15 cellular contexts compared by ENCODE assay signal in the genomic region with DNA sequence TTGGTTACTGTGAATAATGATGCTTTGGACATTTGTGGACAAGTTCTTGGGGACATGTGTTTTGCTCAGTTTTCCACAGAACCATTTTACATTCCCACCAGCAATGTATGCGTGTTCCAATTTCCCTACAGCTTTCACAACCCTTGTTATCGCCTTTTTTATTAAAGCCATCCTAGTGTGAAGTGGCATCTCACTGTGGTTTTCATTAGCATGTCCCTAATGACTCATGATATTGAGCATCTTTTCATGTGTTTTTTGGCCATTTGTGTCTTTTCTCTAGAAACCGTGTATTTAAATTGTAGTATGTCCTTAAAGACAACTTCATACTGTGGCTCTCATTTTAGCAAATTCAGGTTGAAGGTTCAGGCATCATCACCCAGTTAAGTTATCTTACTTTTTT.
DNase-seq lines count a peak whose midpoint lies in the region; ATAC-seq lines count a peak whose summit lies in the region.
"Had no signal": no experiment of that assay in that cellular context is flagged by ENCODE, and none has a peak within 500 bp of the region (broad histone marks: within the 10 kb centered on the region; RNA-seq: fewer than 3 reads in every experiment).

No MANE protein-coding gene starts in this region.

- peak overlapping the region; percentile 15 for H3K4me3 ChIP-seq in CD4-positive, CD25-positive, alpha-beta regulatory T cell (ENCODE audit: low read depth, low read length)
- no peak overlapping the region for H3K4me3 ChIP-seq in rectal smooth muscle tissue (ENCODE audit: low read length)
- H3K4me3 ChIP-seq: BLaER1, ovary had no signal

- no peaks in the 10 kb centered on the region for H3K27me3 ChIP-seq in CD4-positive, CD25-positive, alpha-beta regulatory T cell (ENCODE audit: control insufficient read depth, insufficient read depth, low read length)
- H3K27me3 ChIP-seq in rectal smooth muscle tissue (ENCODE audit: control insufficient read depth, insufficient read depth, low read length): no peaks in the 10 kb centered on the region
- H3K27me3 ChIP-seq: BLaER1, ovary had no signal

- DNase-seq in CD4-positive, CD25-positive, alpha-beta regulatory T cell: peak in 1 of 3 donors; percentile 17
- DNase-seq in NCI-H187 (lab: John Stamatoyannopoulos, UW) (no peak), SHP77 treated with DMSO at 0.1 percent for 48 hours (lab: John Stamatoyannopoulos, UW) (no peak), UCSD-AML1 (lab: John Stamatoyannopoulos, UW; ENCODE audit: unreplicated experiment) (no peak)
- DNase-seq: activated B cell treated with CpG ODN at 0.5 μM for 24 hours, NCI-H1436 treated with DMSO at 0.1 percent for 48 hours, NCI-H524 had no signal

- H3K27ac Mint-ChIP-seq in CD4-positive, CD25-positive, alpha-beta regulatory T cell: peak overlapping the region in 1 of 3 donors; percentile 58
- H3K27ac Mint-ChIP-seq in activated T-helper 17 cell treated with anti-CD3 and anti-CD28 coated beads, Interleukin-2, amount 50 U/mL, for 72 hours: peak overlapping the region; percentile 87
- H3K27ac Mint-ChIP-seq: activated B cell treated with CpG ODN at 0.5 μM for 24 hours, mesothelial cell of epicardium had no signal

- no peak overlapping the region for H3K9ac ChIP-seq in rectal smooth muscle tissue (ENCODE audit: low read length)
- H3K9ac ChIP-seq: BLaER1, KMS-11 had no signal

- H3K9me3 Mint-ChIP-seq in CD4-positive, CD25-positive, alpha-beta regulatory T cell: no peaks in the 10 kb centered on the region
- H3K9me3 Mint-ChIP-seq in activated T-helper 17 cell treated with anti-CD3 and anti-CD28 coated beads, Interleukin-2, amount 50 U/mL, for 72 hours: no peaks in the 10 kb centered on the region
- H3K9me3 Mint-ChIP-seq: activated B cell treated with CpG ODN at 0.5 μM for 24 hours, mesothelial cell of epicardium had no signal

- no peaks in the 10 kb centered on the region for H3K27me3 Mint-ChIP-seq in CD4-positive, CD25-positive, alpha-beta regulatory T cell
- H3K27me3 Mint-ChIP-seq in activated T-helper 17 cell treated with anti-CD3 and anti-CD28 coated beads, Interleukin-2, amount 50 U/mL, for 72 hours: no peaks in the 10 kb centered on the region
- H3K27me3 Mint-ChIP-seq: activated B cell treated with CpG ODN at 0.5 μM for 24 hours had no signal

- no peak for ATAC-seq in CD4-positive, CD25-positive, alpha-beta regulatory T cell (ENCODE audit: low read depth in 2 of 2)
- peak; percentile 13 for ATAC-seq in GM19351 (IDR thresholded peaks at IDR 0.05; ENCODE audit: unreplicated experiment)
- ATAC-seq in activated T-helper 17 cell treated with anti-CD3 and anti-CD28 coated beads, Interleukin-2, amount 50 U/mL, for 72 hours (replicated peaks): peak; percentile 25
- ATAC-seq in GM19324 (IDR thresholded peaks at IDR 0.05; ENCODE audit: low FRiP score, unreplicated experiment): no peak

- H3K36me3 ChIP-seq in CD4-positive, CD25-positive, alpha-beta regulatory T cell (ENCODE audit: control insufficient read depth, insufficient read depth, low read length): peaks cover 10% of the 10 kb centered on the region
- H3K36me3 ChIP-seq in rectal smooth muscle tissue (ENCODE audit: control insufficient read depth, insufficient read depth, low read length): no peaks in the 10 kb centered on the region
- H3K36me3 ChIP-seq: BLaER1, ovary had no signal

- peaks cover 14 to 27% (median 21%) of the 10 kb centered on the region in 4 donors for H3K4me1 Mint-ChIP-seq in CD4-positive, CD25-positive, alpha-beta regulatory T cell
- peaks cover 23% of the 10 kb centered on the region for H3K4me1 Mint-ChIP-seq in activated T-helper 17 cell treated with anti-CD3 and anti-CD28 coated beads, Interleukin-2, amount 50 U/mL, for 72 hours
- H3K4me1 Mint-ChIP-seq: activated B cell treated with CpG ODN at 0.5 μM for 24 hours had no signal

- peaks cover 19% of the 10 kb centered on the region for H3K36me3 Mint-ChIP-seq in CD4-positive, CD25-positive, alpha-beta regulatory T cell
- peaks cover 18% of the 10 kb centered on the region for H3K36me3 Mint-ChIP-seq in activated T-helper 17 cell treated with anti-CD3 and anti-CD28 coated beads, Interleukin-2, amount 50 U/mL, for 72 hours (ENCODE audit: low read depth)
- H3K36me3 Mint-ChIP-seq: mesothelial cell of epicardium had no signal

- H3K27ac ChIP-seq in CD4-positive, CD25-positive, alpha-beta regulatory T cell (ENCODE audit: insufficient read depth, low read length, poor library complexity, severe bottlenecking): no peak overlapping the region
- peak overlapping the region; percentile 6 for H3K27ac ChIP-seq in rectal smooth muscle tissue (ENCODE audit: low read depth, low read length)
- H3K27ac ChIP-seq: BLaER1, KMS-11 had no signal

- H3K9me3 ChIP-seq in CD4-positive, CD25-positive, alpha-beta regulatory T cell (ENCODE audit: control insufficient read depth in 2 of 2, low read length in 2 of 2): no peaks in the 10 kb centered on the region
- H3K9me3 ChIP-seq: BLaER1, ovary had no signal

- peaks cover 4% of the 10 kb centered on the region for H3K4me1 ChIP-seq in CD4-positive, CD25-positive, alpha-beta regulatory T cell (ENCODE audit: control insufficient read depth, insufficient read depth, low read length, poor library complexity, severe bottlenecking)
- peaks cover 60% of the 10 kb centered on the region for H3K4me1 ChIP-seq in rectal smooth muscle tissue (ENCODE audit: control insufficient read depth, insufficient read depth, low read length)

- H3K4me3 Mint-ChIP-seq in CD4-positive, CD25-positive, alpha-beta regulatory T cell: no peak overlapping the region
- peak overlapping the region; percentile 58 for H3K4me3 Mint-ChIP-seq in activated T-helper 17 cell treated with anti-CD3 and anti-CD28 coated beads, Interleukin-2, amount 50 U/mL, for 72 hours
- H3K4me3 Mint-ChIP-seq: activated B cell treated with CpG ODN at 0.5 μM for 24 hours, mesothelial cell of epicardium had no signal

Comparison
In these comparisons a context has a peak if more than half of its experiments do, and no peak if none do; other contexts are left out.
1. ATAC-seq: peak in GM19351 (single experiment) and activated T-helper 17 cell treated with anti-CD3 and anti-CD28 coated beads, Interleukin-2, amount 50 U/mL, for 72 hours (single experiment); none in CD4-positive, CD25-positive, alpha-beta regulatory T cell (0 of 2) and GM19324 (single experiment).